Comparison of ENCODE assay signal across 11 cellular contexts in genomic region chr7:155741805-155742204, GRCh38.
DNase-seq lines count a peak whose midpoint lies in the region; ATAC-seq and TF ChIP-seq lines count a peak whose summit lies in the region.
"Had no signal": no experiment of that assay in that cellular context is flagged by ENCODE, and none has a peak within 500 bp of the region (broad histone marks: within the 10 kb centered on the region; RNA-seq: fewer than 3 reads in every experiment).

No MANE protein-coding gene starts in this region.

- H3K27me3 ChIP-seq in GM06990 (replicated peaks; ENCODE audit: control insufficient read depth, insufficient read depth, low read length) (no peaks in the 10 kb centered on the region), right cardiac atrium (ENCODE audit: control insufficient read depth, insufficient read depth) (no peaks in the 10 kb centered on the region)
- H3K27me3 ChIP-seq: foreskin keratinocyte had no signal

- 86% methylated on average over 16 of the region's 16 CpGs for WGBS in right cardiac atrium

- H3K36me3 ChIP-seq in GM06990 (ENCODE audit: control insufficient read depth, insufficient read depth, low read length): peaks cover 15% of the 10 kb centered on the region

- H3K4me3 ChIP-seq in GM06990 (replicated peaks; ENCODE audit: low read depth, low read length): no peak overlapping the region; the same call in 1 of the 2 replicates
- H3K4me3 ChIP-seq in right cardiac atrium (ENCODE audit: low read length): no peak overlapping the region

- H3K9me3 ChIP-seq in right cardiac atrium (ENCODE audit: control insufficient read depth, low read length): no peaks in the 10 kb centered on the region

- no peak overlapping the region for H3K27ac ChIP-seq in right cardiac atrium (ENCODE audit: low read length)
- H3K27ac ChIP-seq: foreskin keratinocyte had no signal

- in situ Hi-C loops in SK-MEL-5 (cut with HindIII; ENCODE audit: low pct_unique_long_range_greater_than_20kb, low sequenced_read_pairs): no loop called here

- no peaks in the 10 kb centered on the region for H3K4me1 ChIP-seq in right cardiac atrium (ENCODE audit: control insufficient read depth, insufficient read depth, low read length)
- H3K4me1 ChIP-seq: foreskin keratinocyte had no signal

- no peak for TF ChIP-seq CTCF in GM06990 (IDR thresholded peaks at IDR 0.05; ENCODE audit: insufficient read depth, low read length, poor library complexity, severe bottlenecking)

- DNase-seq in GM06990 (ENCODE audit: extremely low read depth, insufficient read length) (peak; percentile 72), SK-MEL-5 (ENCODE audit: low read depth, low spot score) (peak; percentile 56), right cardiac atrium (peak in 2 of 3 donors; percentile 67 to 70), NCI-H82 treated with DMSO at 0.1 percent for 48 hours (lab: John Stamatoyannopoulos, UW; ENCODE audit: unreplicated experiment) (no peak), superior temporal gyrus (ENCODE audit: extremely low spot score) (no peak), midbrain (lab: John Stamatoyannopoulos, UW) (no peak)
- DNase-seq: cerebellar nuclear complex, foreskin keratinocyte had no signal

- ATAC-seq in GM19328 (IDR thresholded peaks at IDR 0.05; ENCODE audit: unreplicated experiment): peak; percentile 57
- ATAC-seq in right cardiac atrium: no peak
- no peak for ATAC-seq in GM18520 (IDR thresholded peaks at IDR 0.05; ENCODE audit: unreplicated experiment)
- ATAC-seq: foreskin keratinocyte, SK-N-SH treated with all-trans-retinoic acid at 6 μM for 48 hours had no signal

- intact Hi-C loops in right cardiac atrium (cut with DNase I): loop anchor here in 2 of 4 donors (5.0 kb wide), 2 partner anchors 140 to 145 kb away; no protein-coding TSS in a partner anchor

Comparison
In these comparisons a context has a peak if more than half of its experiments do, and no peak if none do; other contexts are left out.
1. DNase-seq: peak in GM06990 (single experiment), SK-MEL-5 (single experiment) and right cardiac atrium (2 of 3); none in NCI-H82 treated with DMSO at 0.1 percent for 48 hours (single experiment), superior temporal gyrus (single experiment) and midbrain (single experiment).